In genomic region chr14:99527026-99527425, GRCh38 we compare ENCODE assay signal across 1 cellular context.
TF ChIP-seq lines count a peak whose summit lies in the region.

No MANE protein-coding gene starts in this region.

TF ChIP-seq in H1, 55 proteins besides CTCF, POLR2A, EP300 and RAD21:
- no peak for TF ChIP-seq NANOG (IDR thresholded peaks at IDR 0.05; ENCODE audit: insufficient read depth, low read depth, low read length, poor library complexity, severe bottlenecking)
- no peak for TF ChIP-seq EZH2 (IDR thresholded peaks at IDR 0.05; ENCODE audit: low read depth, low read length, severe bottlenecking)
